In the genomic region with DNA sequence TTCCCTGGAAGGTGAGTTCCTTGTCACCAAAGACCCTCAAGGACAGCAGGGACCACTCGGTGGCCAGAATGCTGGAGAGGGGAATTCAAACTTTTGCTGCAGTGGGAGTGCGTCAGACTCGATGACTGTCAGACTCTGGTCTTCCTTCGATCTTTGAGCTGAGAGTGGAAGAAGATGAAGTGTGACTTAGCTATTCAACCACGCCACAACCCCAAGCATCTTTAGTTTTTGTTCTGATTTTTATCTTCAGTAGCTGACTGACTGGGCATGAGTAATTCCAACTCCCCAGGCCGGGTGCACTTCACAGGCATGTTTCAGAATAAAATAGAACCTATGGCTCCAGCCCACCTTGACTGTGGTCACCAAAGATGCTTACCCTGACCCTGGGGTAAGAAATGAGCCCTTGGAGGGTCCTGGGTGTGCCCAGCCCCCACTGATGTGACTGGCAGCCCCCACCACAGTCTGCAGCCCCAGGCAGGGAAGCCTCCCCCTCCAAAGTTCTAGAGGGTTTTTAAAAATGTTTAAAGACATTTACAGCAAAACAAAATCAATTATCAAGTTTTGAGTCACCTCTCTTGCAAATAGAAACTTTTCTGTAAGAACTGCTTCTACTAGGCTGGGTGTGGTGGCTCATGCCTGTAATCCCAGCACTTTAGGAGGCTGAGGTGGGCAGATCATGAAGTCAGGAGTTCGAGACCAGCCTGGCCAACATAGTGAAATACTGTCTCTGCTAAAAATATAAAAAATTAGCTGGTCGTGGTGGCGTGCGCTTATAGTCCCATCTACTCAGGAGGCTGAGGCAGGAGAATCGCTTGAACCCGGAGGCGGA, we compare ENCODE assay signal across 1 cellular context.
TF ChIP-seq lines count a peak whose summit lies in the region.

No MANE protein-coding gene starts in this region.

TF ChIP-seq in GM12878, 131 proteins besides CTCF, POLR2A, EP300 and RAD21 (continued from another document and continues in another):
- TF ChIP-seq, protein P1, sequence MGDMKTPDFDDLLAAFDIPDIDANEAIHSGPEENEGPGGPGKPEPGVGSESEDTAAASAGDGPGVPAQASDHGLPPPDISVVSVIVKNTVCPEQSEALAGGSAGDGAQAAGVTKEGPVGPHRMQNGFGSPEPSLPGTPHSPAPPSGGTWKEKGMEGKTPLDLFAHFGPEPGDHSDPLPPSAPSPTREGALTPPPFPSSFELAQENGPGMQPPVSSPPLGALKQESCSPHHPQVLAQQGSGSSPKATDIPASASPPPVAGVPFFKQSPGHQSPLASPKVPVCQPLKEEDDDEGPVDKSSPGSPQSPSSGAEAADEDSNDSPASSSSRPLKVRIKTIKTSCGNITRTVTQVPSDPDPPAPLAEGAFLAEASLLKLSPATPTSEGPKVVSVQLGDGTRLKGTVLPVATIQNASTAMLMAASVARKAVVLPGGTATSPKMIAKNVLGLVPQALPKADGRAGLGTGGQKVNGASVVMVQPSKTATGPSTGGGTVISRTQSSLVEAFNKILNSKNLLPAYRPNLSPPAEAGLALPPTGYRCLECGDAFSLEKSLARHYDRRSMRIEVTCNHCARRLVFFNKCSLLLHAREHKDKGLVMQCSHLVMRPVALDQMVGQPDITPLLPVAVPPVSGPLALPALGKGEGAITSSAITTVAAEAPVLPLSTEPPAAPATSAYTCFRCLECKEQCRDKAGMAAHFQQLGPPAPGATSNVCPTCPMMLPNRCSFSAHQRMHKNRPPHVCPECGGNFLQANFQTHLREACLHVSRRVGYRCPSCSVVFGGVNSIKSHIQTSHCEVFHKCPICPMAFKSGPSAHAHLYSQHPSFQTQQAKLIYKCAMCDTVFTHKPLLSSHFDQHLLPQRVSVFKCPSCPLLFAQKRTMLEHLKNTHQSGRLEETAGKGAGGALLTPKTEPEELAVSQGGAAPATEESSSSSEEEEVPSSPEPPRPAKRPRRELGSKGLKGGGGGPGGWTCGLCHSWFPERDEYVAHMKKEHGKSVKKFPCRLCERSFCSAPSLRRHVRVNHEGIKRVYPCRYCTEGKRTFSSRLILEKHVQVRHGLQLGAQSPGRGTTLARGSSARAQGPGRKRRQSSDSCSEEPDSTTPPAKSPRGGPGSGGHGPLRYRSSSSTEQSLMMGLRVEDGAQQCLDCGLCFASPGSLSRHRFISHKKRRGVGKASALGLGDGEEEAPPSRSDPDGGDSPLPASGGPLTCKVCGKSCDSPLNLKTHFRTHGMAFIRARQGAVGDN (IDR thresholded peaks at IDR 0.05) = no peak
- TF ChIP-seq FOXM1 (IDR thresholded peaks at IDR 0.05; ENCODE audit: low read depth, low read length) (no peak), BACH1 (IDR thresholded peaks at IDR 0.05; ENCODE audit: borderline replicate concordance) (0 out of 2 replicates have a peak, but pooled peaks have one; percentile 38), CHD4 (IDR thresholded peaks at IDR 0.05) (no peak), ASH2L (IDR thresholded peaks at IDR 0.05; ENCODE audit: borderline replicate concordance, low read depth) (no peak), CBFB (IDR thresholded peaks at IDR 0.05; ENCODE audit: low read depth) (no peak), POU2F2 (IDR thresholded peaks at IDR 0.05; ENCODE audit: borderline replicate concordance, low read depth, low read length) (no peak), MEF2A (IDR thresholded peaks at IDR 0.05; ENCODE audit: insufficient read depth, low read depth, low read length) (0 out of 2 replicates have a peak, but pooled peaks have one; percentile 6), SRF (IDR thresholded peaks at IDR 0.05; ENCODE audit: low read depth in 2 of 2, low read length in 2 of 2) (no peak), TCF12 (IDR thresholded peaks at IDR 0.05; ENCODE audit: low read depth, low read length) (no peak), CREB1 (IDR thresholded peaks at IDR 0.05; ENCODE audit: low read depth) (peak; percentile 39; the same call in 1 of the 2 replicates), RUNX3 (IDR thresholded peaks at IDR 0.05; ENCODE audit: low read length) (peak; percentile 39; the same call in 1 of the 2 replicates), RBBP5 (conservative IDR thresholded peaks at IDR 0.05) (no peak), ZNF207 (IDR thresholded peaks at IDR 0.05; ENCODE audit: borderline replicate concordance) (no peak), JUNB (IDR thresholded peaks at IDR 0.05) (peak; percentile 61), ZNF384 (IDR thresholded peaks at IDR 0.05; ENCODE audit: borderline replicate concordance, low read depth, low read length) (no peak), GATAD2B (conservative IDR thresholded peaks at IDR 0.05; ENCODE audit: low read depth) (no peak), EGR1 (IDR thresholded peaks at IDR 0.05; ENCODE audit: borderline replicate concordance in 1 of 2, low read depth in 2 of 2, low read length in 2 of 2) (no peak), MTA3 (IDR thresholded peaks at IDR 0.05; ENCODE audit: borderline replicate concordance, low read length) (no peak), SUPT20H (IDR thresholded peaks at IDR 0.05; ENCODE audit: borderline replicate concordance, control insufficient read depth, low read depth, low read length) (no peak), CREM (IDR thresholded peaks at IDR 0.05; ENCODE audit: low read depth) (peak; percentile 49; the same call in 1 of the 2 replicates), BCL11A (IDR thresholded peaks at IDR 0.05; ENCODE audit: low read depth, low read length) (0 out of 2 replicates have a peak, but pooled peaks have one; percentile 26), ZNF217 (IDR thresholded peaks at IDR 0.05) (no peak), IKZF2 (IDR thresholded peaks at IDR 0.05) (no peak), PML (IDR thresholded peaks at IDR 0.05; ENCODE audit: low read length) (0 out of 2 replicates have a peak, but pooled peaks have one; percentile 64), SREBF1 (IDR thresholded peaks at IDR 0.05; ENCODE audit: low read length) (no peak), IRF4 (IDR thresholded peaks at IDR 0.05; ENCODE audit: low read depth, low read length) (0 out of 2 replicates have a peak, but pooled peaks have one; percentile 32), SIN3A (IDR thresholded peaks at IDR 0.05; ENCODE audit: low read depth, low read length) (no peak), CBX3 (IDR thresholded peaks at IDR 0.05; ENCODE audit: borderline replicate concordance, low read depth) (no peak)
- TF ChIP-seq, protein P2, sequence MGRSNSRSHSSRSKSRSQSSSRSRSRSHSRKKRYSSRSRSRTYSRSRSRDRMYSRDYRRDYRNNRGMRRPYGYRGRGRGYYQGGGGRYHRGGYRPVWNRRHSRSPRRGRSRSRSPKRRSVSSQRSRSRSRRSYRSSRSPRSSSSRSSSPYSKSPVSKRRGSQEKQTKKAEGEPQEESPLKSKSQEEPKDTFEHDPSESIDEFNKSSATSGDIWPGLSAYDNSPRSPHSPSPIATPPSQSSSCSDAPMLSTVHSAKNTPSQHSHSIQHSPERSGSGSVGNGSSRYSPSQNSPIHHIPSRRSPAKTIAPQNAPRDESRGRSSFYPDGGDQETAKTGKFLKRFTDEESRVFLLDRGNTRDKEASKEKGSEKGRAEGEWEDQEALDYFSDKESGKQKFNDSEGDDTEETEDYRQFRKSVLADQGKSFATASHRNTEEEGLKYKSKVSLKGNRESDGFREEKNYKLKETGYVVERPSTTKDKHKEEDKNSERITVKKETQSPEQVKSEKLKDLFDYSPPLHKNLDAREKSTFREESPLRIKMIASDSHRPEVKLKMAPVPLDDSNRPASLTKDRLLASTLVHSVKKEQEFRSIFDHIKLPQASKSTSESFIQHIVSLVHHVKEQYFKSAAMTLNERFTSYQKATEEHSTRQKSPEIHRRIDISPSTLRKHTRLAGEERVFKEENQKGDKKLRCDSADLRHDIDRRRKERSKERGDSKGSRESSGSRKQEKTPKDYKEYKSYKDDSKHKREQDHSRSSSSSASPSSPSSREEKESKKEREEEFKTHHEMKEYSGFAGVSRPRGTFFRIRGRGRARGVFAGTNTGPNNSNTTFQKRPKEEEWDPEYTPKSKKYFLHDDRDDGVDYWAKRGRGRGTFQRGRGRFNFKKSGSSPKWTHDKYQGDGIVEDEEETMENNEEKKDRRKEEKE (IDR thresholded peaks at IDR 0.05) = no peak
- TF ChIP-seq, protein P3, sequence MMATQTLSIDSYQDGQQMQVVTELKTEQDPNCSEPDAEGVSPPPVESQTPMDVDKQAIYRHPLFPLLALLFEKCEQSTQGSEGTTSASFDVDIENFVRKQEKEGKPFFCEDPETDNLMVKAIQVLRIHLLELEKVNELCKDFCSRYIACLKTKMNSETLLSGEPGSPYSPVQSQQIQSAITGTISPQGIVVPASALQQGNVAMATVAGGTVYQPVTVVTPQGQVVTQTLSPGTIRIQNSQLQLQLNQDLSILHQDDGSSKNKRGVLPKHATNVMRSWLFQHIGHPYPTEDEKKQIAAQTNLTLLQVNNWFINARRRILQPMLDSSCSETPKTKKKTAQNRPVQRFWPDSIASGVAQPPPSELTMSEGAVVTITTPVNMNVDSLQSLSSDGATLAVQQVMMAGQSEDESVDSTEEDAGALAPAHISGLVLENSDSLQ (IDR thresholded peaks at IDR 0.05) = no peak
- TF ChIP-seq, protein P4, sequence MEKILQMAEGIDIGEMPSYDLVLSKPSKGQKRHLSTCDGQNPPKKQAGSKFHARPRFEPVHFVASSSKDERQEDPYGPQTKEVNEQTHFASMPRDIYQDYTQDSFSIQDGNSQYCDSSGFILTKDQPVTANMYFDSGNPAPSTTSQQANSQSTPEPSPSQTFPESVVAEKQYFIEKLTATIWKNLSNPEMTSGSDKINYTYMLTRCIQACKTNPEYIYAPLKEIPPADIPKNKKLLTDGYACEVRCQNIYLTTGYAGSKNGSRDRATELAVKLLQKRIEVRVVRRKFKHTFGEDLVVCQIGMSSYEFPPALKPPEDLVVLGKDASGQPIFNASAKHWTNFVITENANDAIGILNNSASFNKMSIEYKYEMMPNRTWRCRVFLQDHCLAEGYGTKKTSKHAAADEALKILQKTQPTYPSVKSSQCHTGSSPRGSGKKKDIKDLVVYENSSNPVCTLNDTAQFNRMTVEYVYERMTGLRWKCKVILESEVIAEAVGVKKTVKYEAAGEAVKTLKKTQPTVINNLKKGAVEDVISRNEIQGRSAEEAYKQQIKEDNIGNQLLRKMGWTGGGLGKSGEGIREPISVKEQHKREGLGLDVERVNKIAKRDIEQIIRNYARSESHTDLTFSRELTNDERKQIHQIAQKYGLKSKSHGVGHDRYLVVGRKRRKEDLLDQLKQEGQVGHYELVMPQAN (conservative IDR thresholded peaks at IDR 0.05) = no peak
- TF ChIP-seq, protein P5, sequence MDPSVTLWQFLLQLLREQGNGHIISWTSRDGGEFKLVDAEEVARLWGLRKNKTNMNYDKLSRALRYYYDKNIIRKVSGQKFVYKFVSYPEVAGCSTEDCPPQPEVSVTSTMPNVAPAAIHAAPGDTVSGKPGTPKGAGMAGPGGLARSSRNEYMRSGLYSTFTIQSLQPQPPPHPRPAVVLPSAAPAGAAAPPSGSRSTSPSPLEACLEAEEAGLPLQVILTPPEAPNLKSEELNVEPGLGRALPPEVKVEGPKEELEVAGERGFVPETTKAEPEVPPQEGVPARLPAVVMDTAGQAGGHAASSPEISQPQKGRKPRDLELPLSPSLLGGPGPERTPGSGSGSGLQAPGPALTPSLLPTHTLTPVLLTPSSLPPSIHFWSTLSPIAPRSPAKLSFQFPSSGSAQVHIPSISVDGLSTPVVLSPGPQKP (IDR thresholded peaks at IDR 0.05; ENCODE audit: low read depth, low read length) = no peak
- TF ChIP-seq, protein P6, sequence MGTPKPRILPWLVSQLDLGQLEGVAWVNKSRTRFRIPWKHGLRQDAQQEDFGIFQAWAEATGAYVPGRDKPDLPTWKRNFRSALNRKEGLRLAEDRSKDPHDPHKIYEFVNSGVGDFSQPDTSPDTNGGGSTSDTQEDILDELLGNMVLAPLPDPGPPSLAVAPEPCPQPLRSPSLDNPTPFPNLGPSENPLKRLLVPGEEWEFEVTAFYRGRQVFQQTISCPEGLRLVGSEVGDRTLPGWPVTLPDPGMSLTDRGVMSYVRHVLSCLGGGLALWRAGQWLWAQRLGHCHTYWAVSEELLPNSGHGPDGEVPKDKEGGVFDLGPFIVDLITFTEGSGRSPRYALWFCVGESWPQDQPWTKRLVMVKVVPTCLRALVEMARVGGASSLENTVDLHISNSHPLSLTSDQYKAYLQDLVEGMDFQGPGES (IDR thresholded peaks at IDR 0.05) = no peak
- TF ChIP-seq, protein P7, sequence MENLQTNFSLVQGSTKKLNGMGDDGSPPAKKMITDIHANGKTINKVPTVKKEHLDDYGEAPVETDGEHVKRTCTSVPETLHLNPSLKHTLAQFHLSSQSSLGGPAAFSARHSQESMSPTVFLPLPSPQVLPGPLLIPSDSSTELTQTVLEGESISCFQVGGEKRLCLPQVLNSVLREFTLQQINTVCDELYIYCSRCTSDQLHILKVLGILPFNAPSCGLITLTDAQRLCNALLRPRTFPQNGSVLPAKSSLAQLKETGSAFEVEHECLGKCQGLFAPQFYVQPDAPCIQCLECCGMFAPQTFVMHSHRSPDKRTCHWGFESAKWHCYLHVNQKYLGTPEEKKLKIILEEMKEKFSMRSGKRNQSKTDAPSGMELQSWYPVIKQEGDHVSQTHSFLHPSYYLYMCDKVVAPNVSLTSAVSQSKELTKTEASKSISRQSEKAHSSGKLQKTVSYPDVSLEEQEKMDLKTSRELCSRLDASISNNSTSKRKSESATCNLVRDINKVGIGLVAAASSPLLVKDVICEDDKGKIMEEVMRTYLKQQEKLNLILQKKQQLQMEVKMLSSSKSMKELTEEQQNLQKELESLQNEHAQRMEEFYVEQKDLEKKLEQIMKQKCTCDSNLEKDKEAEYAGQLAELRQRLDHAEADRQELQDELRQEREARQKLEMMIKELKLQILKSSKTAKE (IDR thresholded peaks at IDR 0.05; ENCODE audit: low read depth, poor library complexity, severe bottlenecking) = no peak
- TF ChIP-seq, protein P8, sequence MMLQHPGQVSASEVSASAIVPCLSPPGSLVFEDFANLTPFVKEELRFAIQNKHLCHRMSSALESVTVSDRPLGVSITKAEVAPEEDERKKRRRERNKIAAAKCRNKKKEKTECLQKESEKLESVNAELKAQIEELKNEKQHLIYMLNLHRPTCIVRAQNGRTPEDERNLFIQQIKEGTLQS (IDR thresholded peaks at IDR 0.05; ENCODE audit: borderline replicate concordance, extremely low read depth, low read depth, low read length) = no peak
- TF ChIP-seq, protein P9, sequence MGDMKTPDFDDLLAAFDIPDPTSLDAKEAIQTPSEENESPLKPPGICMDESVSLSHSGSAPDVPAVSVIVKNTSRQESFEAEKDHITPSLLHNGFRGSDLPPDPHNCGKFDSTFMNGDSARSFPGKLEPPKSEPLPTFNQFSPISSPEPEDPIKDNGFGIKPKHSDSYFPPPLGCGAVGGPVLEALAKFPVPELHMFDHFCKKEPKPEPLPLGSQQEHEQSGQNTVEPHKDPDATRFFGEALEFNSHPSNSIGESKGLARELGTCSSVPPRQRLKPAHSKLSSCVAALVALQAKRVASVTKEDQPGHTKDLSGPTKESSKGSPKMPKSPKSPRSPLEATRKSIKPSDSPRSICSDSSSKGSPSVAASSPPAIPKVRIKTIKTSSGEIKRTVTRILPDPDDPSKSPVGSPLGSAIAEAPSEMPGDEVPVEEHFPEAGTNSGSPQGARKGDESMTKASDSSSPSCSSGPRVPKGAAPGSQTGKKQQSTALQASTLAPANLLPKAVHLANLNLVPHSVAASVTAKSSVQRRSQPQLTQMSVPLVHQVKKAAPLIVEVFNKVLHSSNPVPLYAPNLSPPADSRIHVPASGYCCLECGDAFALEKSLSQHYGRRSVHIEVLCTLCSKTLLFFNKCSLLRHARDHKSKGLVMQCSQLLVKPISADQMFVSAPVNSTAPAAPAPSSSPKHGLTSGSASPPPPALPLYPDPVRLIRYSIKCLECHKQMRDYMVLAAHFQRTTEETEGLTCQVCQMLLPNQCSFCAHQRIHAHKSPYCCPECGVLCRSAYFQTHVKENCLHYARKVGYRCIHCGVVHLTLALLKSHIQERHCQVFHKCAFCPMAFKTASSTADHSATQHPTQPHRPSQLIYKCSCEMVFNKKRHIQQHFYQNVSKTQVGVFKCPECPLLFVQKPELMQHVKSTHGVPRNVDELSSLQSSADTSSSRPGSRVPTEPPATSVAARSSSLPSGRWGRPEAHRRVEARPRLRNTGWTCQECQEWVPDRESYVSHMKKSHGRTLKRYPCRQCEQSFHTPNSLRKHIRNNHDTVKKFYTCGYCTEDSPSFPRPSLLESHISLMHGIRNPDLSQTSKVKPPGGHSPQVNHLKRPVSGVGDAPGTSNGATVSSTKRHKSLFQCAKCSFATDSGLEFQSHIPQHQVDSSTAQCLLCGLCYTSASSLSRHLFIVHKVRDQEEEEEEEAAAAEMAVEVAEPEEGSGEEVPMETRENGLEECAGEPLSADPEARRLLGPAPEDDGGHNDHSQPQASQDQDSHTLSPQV (IDR thresholded peaks at IDR 0.05) = no peak
